ENCODE assay signal across 20 cellular contexts in genomic region chr5:176780951-176781350, GRCh38. TPM values are rescaled to one million over a fixed set of nuclear protein-coding genes. Genes with fewer than 3 reads are reported as not detected.
DNase-seq lines count a peak whose midpoint lies in the region; ATAC-seq and FAIRE-seq lines count a peak whose summit lies in the region.
"Had no signal": no experiment of that assay in that cellular context is flagged by ENCODE, and none has a peak within 500 bp of the region (broad histone marks: within the 10 kb centered on the region; RNA-seq: fewer than 3 reads in every experiment).

No MANE protein-coding gene starts in this region.

- H3K18ac ChIP-seq in trophoblast cell (ENCODE audit: low read length): no peak overlapping the region

- no peak overlapping the region for H2BK5ac ChIP-seq in trophoblast cell (ENCODE audit: low read depth, low read length, poor library complexity)

- peak overlapping the region in 1 of 8 donors; percentile 68 for H3K27ac Mint-ChIP-seq in CD8-positive, alpha-beta memory T cell
- H3K27ac Mint-ChIP-seq: activated CD4-positive, alpha-beta T cell treated with anti-CD3 and anti-CD28 coated beads for 36 hours; activated naive CD4-positive, alpha-beta T cell treated with anti-CD3 and anti-CD28 coated beads, Interleukin-2, amount 50 U/mL, for 24 hours; stimulated activated naive CD8-positive, alpha-beta T cell treated with anti-CD3 and anti-CD28 coated beads, Interleukin-15, Interleukin-2, amounts not matched to agents 100 ng/mL and 50 ng/mL, for 24 hours had no signal

- no peak overlapping the region for H3K4me2 ChIP-seq in trophoblast cell (ENCODE audit: low read length)

- no peak overlapping the region for H4K8ac ChIP-seq in trophoblast cell (ENCODE audit: low read depth, low read length)

- no peak overlapping the region for H3K4me3 ChIP-seq in CD8-positive, alpha-beta memory T cell (ENCODE audit: low read length)
- H3K4me3 ChIP-seq in trophoblast cell (ENCODE audit: low read depth, low read length): no peak overlapping the region
- H3K4me3 ChIP-seq: esophagus squamous epithelium, GM12878, pancreas, SJCRH30, vagina had no signal

- POLR2A ChIA-PET in CD8-positive, alpha-beta memory T cell (lab: Charles Lee): no interaction called here

- ATAC-seq in Right ventricle myocardium superior (ENCODE audit: poor library complexity): peak; percentile 61
- ATAC-seq: activated CD4-positive, alpha-beta T cell treated with anti-CD3 and anti-CD28 coated beads for 36 hours; GM12878 had no signal

- no peak overlapping the region for H2BK120ac ChIP-seq in trophoblast cell (ENCODE audit: insufficient read depth, low read length, poor library complexity)

- no peak overlapping the region for H2BK12ac ChIP-seq in trophoblast cell (ENCODE audit: low read length)

- WGBS in trophoblast cell (ENCODE audit: extremely low coverage, insufficient coverage, insufficient read length): no CpG with 5 or more reads among the region's 15 CpGs

- H3K36me3 Mint-ChIP-seq in CD8-positive, alpha-beta memory T cell: peaks cover 0 to 1% (median 0%) of the 10 kb centered on the region in 3 donors
- H3K36me3 Mint-ChIP-seq: activated naive CD4-positive, alpha-beta T cell treated with anti-CD3 and anti-CD28 coated beads, Interleukin-2, amount 50 U/mL, for 24 hours had no signal

- peaks cover 0 to 1% (median 0%) of the 10 kb centered on the region in 5 donors for H3K9me3 Mint-ChIP-seq in CD8-positive, alpha-beta memory T cell
- H3K9me3 Mint-ChIP-seq: activated naive CD4-positive, alpha-beta T cell treated with anti-CD3 and anti-CD28 coated beads, Interleukin-2, amount 50 U/mL, for 24 hours; stimulated activated naive CD8-positive, alpha-beta T cell treated with anti-CD3 and anti-CD28 coated beads, Interleukin-15, Interleukin-2, amounts not matched to agents 100 ng/mL and 50 ng/mL, for 24 hours had no signal

- FAIRE-seq in urothelium cell line (lab: Jason Lieb, UNC): peak; percentile 76
- FAIRE-seq: GM12878, pancreas had no signal

- H3K36me3 ChIP-seq in CD8-positive, alpha-beta memory T cell (ENCODE audit: insufficient read depth, low read length): no peaks in the 10 kb centered on the region
- no peaks in the 10 kb centered on the region for H3K36me3 ChIP-seq in trophoblast cell (ENCODE audit: control insufficient read depth in 1 of 2, insufficient read depth in 2 of 2, low read length in 2 of 2)
- H3K36me3 ChIP-seq: esophagus squamous epithelium, pancreas, SJCRH30, vagina had no signal

- no peaks in the 10 kb centered on the region for H3K79me1 ChIP-seq in trophoblast cell (ENCODE audit: low read length)

- no peak overlapping the region for H2AK5ac ChIP-seq in trophoblast cell (ENCODE audit: low read length)

- H3K4me1 ChIP-seq in CD8-positive, alpha-beta memory T cell (ENCODE audit: insufficient read depth, low read length): no peaks in the 10 kb centered on the region
- peaks cover 0 to 4% of the 10 kb centered on the region in 2 experiments for H3K4me1 ChIP-seq in trophoblast cell (ENCODE audit: control insufficient read depth in 1 of 2, insufficient read depth in 2 of 2, low read length in 2 of 2)
- H3K4me1 ChIP-seq: esophagus squamous epithelium, pancreas, vagina had no signal

- no peak overlapping the region for H4K12ac ChIP-seq in trophoblast cell (ENCODE audit: low read depth, low read length)

- no peaks in the 10 kb centered on the region for H3K4me1 Mint-ChIP-seq in CD8-positive, alpha-beta memory T cell
- H3K4me1 Mint-ChIP-seq: activated CD4-positive, alpha-beta T cell treated with anti-CD3 and anti-CD28 coated beads for 36 hours; activated naive CD4-positive, alpha-beta T cell treated with anti-CD3 and anti-CD28 coated beads, Interleukin-2, amount 50 U/mL, for 24 hours had no signal

- H3K9ac ChIP-seq in trophoblast cell (ENCODE audit: low read length): no peak overlapping the region

- intact Hi-C loops in Right ventricle myocardium superior (cut with DNase I): no loop called here

- no peak overlapping the region for H2AFZ ChIP-seq in trophoblast cell (ENCODE audit: insufficient read depth, low read length, poor library complexity)

- CTCF ChIA-PET in CD8-positive, alpha-beta memory T cell (lab: Charles Lee): no interaction called here

- no peak overlapping the region for H3K4me3 Mint-ChIP-seq in CD8-positive, alpha-beta memory T cell
- H3K4me3 Mint-ChIP-seq: activated CD4-positive, alpha-beta T cell treated with anti-CD3 and anti-CD28 coated beads for 36 hours; activated naive CD4-positive, alpha-beta T cell treated with anti-CD3 and anti-CD28 coated beads, Interleukin-2, amount 50 U/mL, for 24 hours; stimulated activated naive CD8-positive, alpha-beta T cell treated with anti-CD3 and anti-CD28 coated beads, Interleukin-15, Interleukin-2, amounts not matched to agents 100 ng/mL and 50 ng/mL, for 24 hours had no signal

- H3K9me3 ChIP-seq in CD8-positive, alpha-beta memory T cell (ENCODE audit: low read length): no peaks in the 10 kb centered on the region
- H3K9me3 ChIP-seq in trophoblast cell (ENCODE audit: insufficient read depth, low read depth, low read length): no peaks in the 10 kb centered on the region
- H3K9me3 ChIP-seq: esophagus squamous epithelium, pancreas, SJCRH30, vagina had no signal

- H3K27ac ChIP-seq in CD8-positive, alpha-beta memory T cell (ENCODE audit: low read depth, low read length): no peak overlapping the region
- no peak overlapping the region for H3K27ac ChIP-seq in trophoblast cell (ENCODE audit: low read depth, low read length)
- H3K27ac ChIP-seq: esophagus squamous epithelium, pancreas, SJCRH30, vagina had no signal

- no peaks in the 10 kb centered on the region for H3K79me2 ChIP-seq in trophoblast cell (ENCODE audit: control insufficient read depth, insufficient read depth, low read length, poor library complexity)

- peaks cover 16 to 59% of the 10 kb centered on the region in 2 donors for H3K27me3 Mint-ChIP-seq in CD8-positive, alpha-beta memory T cell

- H3K4ac ChIP-seq in trophoblast cell (ENCODE audit: low read depth, low read length): no peak overlapping the region

- peak; percentile 33 for DNase-seq in activated CD8-positive, alpha-beta memory T cell treated with anti-CD3 and anti-CD28 coated beads, Interleukin-2, amount 50 U/mL, for 48 hours
- no peak for DNase-seq in activated CD8-positive, alpha-beta memory T cell treated with anti-CD3 and anti-CD28 coated beads for 24 hours
- DNase-seq in Right ventricle myocardium superior (peak; percentile 55), mesenteric fat pad (ENCODE audit: low spot score) (peak; percentile 67), urothelium cell line (ENCODE audit: low spot score) (no peak), pons (ENCODE audit: low spot score) (no peak), trophoblast cell (no peak)
- no peak for DNase-seq in CD8-positive, alpha-beta memory T cell
- DNase-seq: activated CD4-positive, alpha-beta T cell treated with anti-CD3 and anti-CD28 coated beads for 36 hours; esophagus squamous epithelium; NCI-H1417 treated with DMSO at 0.1 percent for 48 hours; NCI-H345; stimulated activated CD4-positive, alpha-beta T cell treated with anti-CD3 and anti-CD28 coated beads, Interleukin-12 subunit alpha, Interleukin-12 subunit beta, amount 100 ng/mL, for 4 hours; T-helper 9 cell had no signal

- H4K91ac ChIP-seq in trophoblast cell (ENCODE audit: low read depth, low read length): no peak overlapping the region

- H3K27me3 ChIP-seq in CD8-positive, alpha-beta memory T cell (ENCODE audit: insufficient read depth, low read length, poor library complexity, severe bottlenecking): no peaks in the 10 kb centered on the region
- H3K27me3 ChIP-seq in trophoblast cell (ENCODE audit: insufficient read depth, low read length): no peaks in the 10 kb centered on the region
- H3K27me3 ChIP-seq: pancreas, vagina had no signal

- H3K23ac ChIP-seq in trophoblast cell (ENCODE audit: low read length): no peak overlapping the region

- no peak overlapping the region for H3K14ac ChIP-seq in trophoblast cell (ENCODE audit: low read length)

RNA-seq across cellular contexts. Expression of gene UNC5A, which starts 29.4 kb away (rescaled TPM):
- total RNA-seq in Right ventricle myocardium superior (0.05 TPM), mesenteric fat pad (0.29 TPM)
- total RNA-seq in CD8-positive, alpha-beta memory T cell: not detected
- not detected for polyA plus RNA-seq in CD8-positive, alpha-beta memory T cell
- 0.01 and 0.03 TPM in 2 replicates for polyA plus RNA-seq in trophoblast cell (2013)
- total RNA-seq: activated CD4-positive, alpha-beta T cell treated with anti-CD3 and anti-CD28 coated beads for 36 hours; GM12878; vagina had no signal
- polyA plus RNA-seq: GM12878 had no signal

Comparison
In these comparisons a context has a peak if more than half of its experiments do, and no peak if none do; other contexts are left out.
1. DNase-seq: peak in activated CD8-positive, alpha-beta memory T cell treated with anti-CD3 and anti-CD28 coated beads, Interleukin-2, amount 50 U/mL, for 48 hours (single experiment), Right ventricle myocardium superior (single experiment) and mesenteric fat pad (single experiment); none in activated CD8-positive, alpha-beta memory T cell treated with anti-CD3 and anti-CD28 coated beads for 24 hours (single experiment), urothelium cell line (single experiment), CD8-positive, alpha-beta memory T cell (0 of 5), pons (single experiment) and trophoblast cell (0 of 2).